ENCODE assay signal across 13 cellular contexts in the genomic region with DNA sequence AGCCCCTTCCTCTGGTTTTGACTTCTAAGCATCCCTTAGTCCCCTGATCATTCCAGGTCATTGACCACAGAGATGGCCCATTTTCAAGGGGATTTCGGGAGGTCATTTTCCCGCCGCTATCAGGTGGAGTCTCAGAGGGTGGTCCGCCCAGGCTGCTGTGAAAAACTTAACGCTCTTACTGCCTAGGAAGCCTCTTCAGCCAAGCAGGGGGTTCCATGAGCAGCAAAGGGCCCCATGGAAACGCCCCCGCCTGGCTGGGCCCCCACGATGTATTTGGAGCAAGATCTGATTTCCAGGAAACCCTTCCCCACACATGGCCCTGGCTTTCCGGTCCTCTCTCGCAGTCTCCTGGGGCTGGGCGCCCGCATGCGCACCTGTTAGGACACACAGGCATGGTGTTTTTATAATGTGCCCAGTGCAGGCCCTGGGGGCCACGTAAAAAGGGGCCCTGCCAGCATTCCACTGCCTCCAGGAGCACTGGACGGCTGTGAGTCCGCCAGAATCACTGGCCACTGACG. TPM values are rescaled to one million over a fixed set of nuclear protein-coding genes. Genes with fewer than 3 reads are reported as not detected.
"Had no signal": no experiment of that assay in that cellular context is flagged by ENCODE, and none has a peak within 500 bp of the region (broad histone marks: within the 10 kb centered on the region; RNA-seq: fewer than 3 reads in every experiment).

No MANE protein-coding gene starts in this region.

- DNase-seq: activated CD4-positive, alpha-beta T cell treated with anti-CD3 and anti-CD28 coated beads, Interleukin-2, amount 10 ng/mL, durations not matched to agents 7 days and 5 days; activated CD8-positive, alpha-beta memory T cell treated with anti-CD3 and anti-CD28 coated beads, Interleukin-2, amount 50 U/mL, for 48 hours; activated naive CD4-positive, alpha-beta T cell; anterior cingulate cortex; dermis blood vessel endothelial cell; stimulated activated CD4-positive, alpha-beta T cell treated with anti-CD3 and anti-CD28 coated beads, Interleukin-1b, Interleukin-23, amount 100 ng/mL, for 48 hours; stomach; SW 1271; tibial artery had no signal

- ATAC-seq: natural killer cell treated with Interleukin-12 subunit alpha and Interleukin-12 subunit beta and Interleukin-15 and Interleukin-18, amount 100 ng/mL, for 72 hours; sciatic nerve had no signal

- H3K27me3 ChIP-seq: stomach, tibial artery had no signal

- H3K36me3 ChIP-seq: prostate gland, stomach had no signal

- H3K4me3 ChIP-seq: prostate gland, stomach, tibial artery had no signal

- H3K9me3 ChIP-seq: prostate gland, stomach, tibial artery had no signal

RNA-seq across cellular contexts. Expression of a gene that starts 32.5 kb away (rescaled TPM):
- total RNA-seq: activated CD4-positive, alpha-beta T cell treated with anti-CD3 and anti-CD28 coated beads, Interleukin-2, amount 10 ng/mL, durations not matched to agents 7 days and 5 days; natural killer cell treated with Interleukin-12 subunit alpha and Interleukin-12 subunit beta and Interleukin-15 and Interleukin-18, amount 100 ng/mL, for 72 hours; T-helper 2 cell treated with Interferon-gamma antibody and Interleukin-4, amounts not matched to agents 100 ng/mL and 5 ng/mL, for 36 hours had no signal
